Comparison of ENCODE assay signal across 8 cellular contexts in the genomic region with DNA sequence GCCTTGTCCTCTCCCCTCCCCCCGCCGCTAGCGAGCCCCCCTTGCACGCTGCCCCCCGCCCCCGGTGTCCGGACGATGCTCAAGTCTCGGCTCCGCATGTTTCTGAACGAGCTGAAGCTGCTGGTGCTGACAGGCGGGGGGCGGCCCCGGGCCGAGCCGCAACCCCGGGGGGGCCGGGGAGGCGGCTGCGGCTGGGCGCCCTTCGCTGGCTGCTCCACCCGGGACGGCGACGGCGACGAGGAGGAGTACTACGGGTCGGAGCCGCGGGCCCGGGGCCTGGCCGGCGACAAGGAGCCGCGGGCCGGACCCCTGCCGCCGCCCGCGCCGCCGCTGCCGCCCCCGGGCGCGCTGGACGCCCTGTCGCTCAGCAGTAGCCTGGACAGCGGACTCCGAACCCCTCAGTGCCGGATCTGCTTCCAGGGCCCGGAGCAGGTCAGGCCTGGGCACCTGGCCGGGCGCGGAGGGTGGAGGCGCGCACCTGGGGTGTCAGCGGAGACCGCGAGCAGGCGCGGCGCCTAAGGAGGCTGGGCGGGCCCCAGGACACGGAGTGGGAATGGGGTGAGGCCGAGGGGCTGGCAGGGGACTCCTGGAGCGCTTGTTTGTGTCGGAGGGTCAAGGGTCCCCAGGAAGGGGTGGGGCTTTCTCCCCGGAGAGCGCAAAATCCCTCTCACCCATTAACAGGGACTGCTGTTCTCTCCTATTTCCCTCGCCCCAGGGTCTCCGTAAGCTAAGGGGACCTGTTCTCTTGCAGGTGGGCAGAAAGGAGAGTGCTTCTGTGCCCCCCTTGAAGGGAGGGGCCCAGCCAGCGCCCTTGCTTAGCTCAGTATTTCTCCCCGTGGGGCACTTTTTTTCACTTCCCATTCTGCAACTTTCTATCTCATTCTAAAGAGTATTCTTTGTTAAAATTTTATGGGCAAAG. TPM values are rescaled to one million over a fixed set of nuclear protein-coding genes. Genes with fewer than 3 reads are reported as not detected.
A peak's percentile ranks its signal among the peaks of the same experiment; 100 is the strongest.
DNase-seq lines count a peak whose midpoint lies in the region; ATAC-seq and TF ChIP-seq lines count a peak whose summit lies in the region.

No MANE protein-coding gene starts in this region.

- peak overlapping the region; percentile 14 for H3K27ac Mint-ChIP-seq in activated naive CD4-positive, alpha-beta T cell treated with anti-CD3 and anti-CD28 coated beads, Interleukin-2, amount 50 U/mL, for 24 hours

- no peak overlapping the region for H3K27ac ChIP-seq in iPS DF 6.9 (ENCODE audit: low read length)
- no peak overlapping the region for H3K27ac ChIP-seq in smooth muscle cell (ENCODE audit: low read depth)

- ATAC-seq in GM18861 (IDR thresholded peaks at IDR 0.05; ENCODE audit: unreplicated experiment) (no peak), GM18873 (IDR thresholded peaks at IDR 0.05; ENCODE audit: low FRiP score, unreplicated experiment) (no peak), GM19455 (IDR thresholded peaks at IDR 0.05; ENCODE audit: unreplicated experiment) (no peak)

- no peak overlapping the region for H3K9ac ChIP-seq in smooth muscle cell (ENCODE audit: low read depth)

- H3K27me3 ChIP-seq in iPS DF 6.9 (ENCODE audit: control insufficient read depth, insufficient read depth, low read length) (peaks cover 9% of the 10 kb centered on the region), smooth muscle cell (ENCODE audit: low read depth) (peaks cover 35% of the 10 kb centered on the region)

- H2AFZ ChIP-seq in smooth muscle cell (ENCODE audit: low read depth) = no peak overlapping the region

- H3K36me3 Mint-ChIP-seq in activated naive CD4-positive, alpha-beta T cell treated with anti-CD3 and anti-CD28 coated beads, Interleukin-2, amount 50 U/mL, for 24 hours = peaks cover 14% of the 10 kb centered on the region

- no peaks in the 10 kb centered on the region for H3K9me3 Mint-ChIP-seq in activated naive CD4-positive, alpha-beta T cell treated with anti-CD3 and anti-CD28 coated beads, Interleukin-2, amount 50 U/mL, for 24 hours

- H4K20me1 ChIP-seq in smooth muscle cell (ENCODE audit: low read depth) = peaks cover 10% of the 10 kb centered on the region

- DNase-seq in ELF-1 (ENCODE audit: low read depth, low spot score) (peak; percentile 22), MV-4-11 (lab: John Stamatoyannopoulos, UW) (peak; percentile 53), iPS DF 6.9 (ENCODE audit: low read depth, low spot score) (no peak), smooth muscle cell (lab: John Stamatoyannopoulos, UW; ENCODE audit: unreplicated experiment) (no peak)

- H3K4me1 ChIP-seq in iPS DF 6.9 (ENCODE audit: control insufficient read depth, insufficient read depth, low read length) (peaks cover 1% of the 10 kb centered on the region; the same call in 1 of the 2 replicates), smooth muscle cell (ENCODE audit: low read depth) (peaks cover 23% of the 10 kb centered on the region)

- peaks cover 2% of the 10 kb centered on the region; the same call in 1 of the 2 replicates for H3K36me3 ChIP-seq in iPS DF 6.9 (ENCODE audit: control insufficient read depth, insufficient read depth, low read length)
- H3K36me3 ChIP-seq in smooth muscle cell (ENCODE audit: low read depth) = no peaks in the 10 kb centered on the region

- H3K27me3 Mint-ChIP-seq in activated naive CD4-positive, alpha-beta T cell treated with anti-CD3 and anti-CD28 coated beads, Interleukin-2, amount 50 U/mL, for 24 hours = no peaks in the 10 kb centered on the region

- no peaks in the 10 kb centered on the region for H3K9me3 ChIP-seq in iPS DF 6.9 (ENCODE audit: control insufficient read depth, insufficient read depth, low read length)
- H3K9me3 ChIP-seq in smooth muscle cell (replicated peaks; ENCODE audit: low read depth) = no peaks in the 10 kb centered on the region

- peaks cover 65% of the 10 kb centered on the region for H3K4me1 Mint-ChIP-seq in activated naive CD4-positive, alpha-beta T cell treated with anti-CD3 and anti-CD28 coated beads, Interleukin-2, amount 50 U/mL, for 24 hours

- H3K4me3 ChIP-seq in iPS DF 6.9 (ENCODE audit: low read length) (peak overlapping the region; percentile 77; the same call in 1 of the 2 replicates), smooth muscle cell (peak overlapping the region; percentile 63)

- peak overlapping the region; percentile 84 for H3K4me3 Mint-ChIP-seq in activated naive CD4-positive, alpha-beta T cell treated with anti-CD3 and anti-CD28 coated beads, Interleukin-2, amount 50 U/mL, for 24 hours

- peak overlapping the region; percentile 94 for H3K4me2 ChIP-seq in smooth muscle cell

- peaks cover 7% of the 10 kb centered on the region for H3F3A ChIP-seq in smooth muscle cell (ENCODE audit: low read depth)

- TF ChIP-seq CTCF in smooth muscle cell (IDR thresholded peaks at IDR 0.05; ENCODE audit: borderline replicate concordance, insufficient read depth, poor library complexity, severe bottlenecking) = no peak

- H3K79me2 ChIP-seq in smooth muscle cell (ENCODE audit: low read depth) = peaks cover 9% of the 10 kb centered on the region

- WGBS in iPS DF 6.9 (ENCODE audit: insufficient coverage, insufficient read length) = no CpG with 5 or more reads among the region's 76 CpGs
- 1% methylated on average over 57 of the region's 76 CpGs for WGBS in smooth muscle cell (ENCODE audit: low lambda C conversion rate)

RNA-seq across cellular contexts. Expression of a gene that starts 0.8 kb away (rescaled TPM):
- total RNA-seq in smooth muscle cell = 6.5 and 8.6 TPM in 2 replicates
- 3.7 and 6.8 TPM in 2 replicates for polyA plus RNA-seq in smooth muscle cell

RNA-seq across cellular contexts. Expression of a gene that starts 3.6 kb away (rescaled TPM):
- 144 and 158 TPM in 2 replicates for total RNA-seq in smooth muscle cell
- polyA plus RNA-seq in smooth muscle cell = 215 and 235 TPM in 2 replicates

RNA-seq across cellular contexts. Expression of a gene that starts 10.9 kb away (rescaled TPM):
- 68.0 and 105 TPM in 2 replicates for total RNA-seq in smooth muscle cell
- 48.6 and 55.1 TPM in 2 replicates for polyA plus RNA-seq in smooth muscle cell

RNA-seq across cellular contexts. Expression of a gene that starts 11.2 kb away (rescaled TPM):
- total RNA-seq in smooth muscle cell = 0.81 and 0.90 TPM in 2 replicates
- polyA plus RNA-seq in smooth muscle cell = 1.3 and 1.7 TPM in 2 replicates

RNA-seq across cellular contexts. Expression of a gene that starts 16.2 kb away (rescaled TPM):
- 4.1 and 7.7 TPM in 2 replicates for total RNA-seq in smooth muscle cell
- polyA plus RNA-seq in smooth muscle cell = 20.3 and 24.9 TPM in 2 replicates

Comparison
In these comparisons a context has a peak if more than half of its experiments do, and no peak if none do; other contexts are left out.
1. DNase-seq: peak in ELF-1 (single experiment) and MV-4-11 (single experiment); none in iPS DF 6.9 (single experiment) and smooth muscle cell (single experiment).